In the genomic region with DNA sequence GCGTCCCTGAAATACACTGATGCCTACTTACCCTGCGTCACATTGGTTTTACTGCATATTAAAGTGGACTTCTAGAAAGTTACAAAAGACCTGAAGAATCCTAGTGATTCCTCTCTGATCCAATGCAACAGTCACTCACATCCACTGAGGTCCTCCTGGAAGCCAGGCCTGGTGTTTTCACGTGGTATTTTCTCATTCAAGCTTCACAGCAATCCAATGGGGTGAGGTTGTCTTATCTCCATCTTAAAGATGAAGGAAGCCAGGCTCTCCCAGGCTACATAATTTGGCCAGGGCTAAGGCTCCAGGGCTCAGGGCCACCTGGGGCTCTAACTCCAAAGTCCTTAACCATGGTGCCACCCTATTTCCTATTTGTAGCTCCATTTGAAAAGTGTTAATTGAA, we compare ENCODE assay signal across 3 cellular contexts.
"Had no signal": no experiment of that assay in that cellular context is flagged by ENCODE, and none has a peak within 500 bp of the region (broad histone marks: within the 10 kb centered on the region; RNA-seq: fewer than 3 reads in every experiment).

No MANE protein-coding gene starts in this region.

- H3K4me3 ChIP-seq: GM12878 had no signal

- DNase-seq: GDM1, GF-D8 had no signal
